8 cellular contexts compared by ENCODE assay signal in genomic region chr10:63628526-63629362, GRCh38.
DNase-seq lines count a peak whose midpoint lies in the region; ATAC-seq and TF ChIP-seq lines count a peak whose summit lies in the region.

No MANE protein-coding gene starts in this region.

- peak overlapping the region; percentile 99 for H3K4me2 ChIP-seq in KMS-11
- H3K4me2 ChIP-seq in smooth muscle cell, result peak overlapping the region; percentile 93

- peaks cover 24% of the 10 kb centered on the region for H3K4me1 ChIP-seq in KMS-11 (ENCODE audit: low read depth, poor library complexity, severe bottlenecking)
- H3K4me1 ChIP-seq in smooth muscle cell (ENCODE audit: low read depth), result peaks cover 20% of the 10 kb centered on the region

- H4K20me1 ChIP-seq in KMS-11 (ENCODE audit: insufficient read depth), result no peaks in the 10 kb centered on the region
- H4K20me1 ChIP-seq in smooth muscle cell (ENCODE audit: low read depth), result no peaks in the 10 kb centered on the region

- H2AFZ ChIP-seq in KMS-11 (ENCODE audit: low read depth), result peak overlapping the region; percentile 99
- H2AFZ ChIP-seq in smooth muscle cell (ENCODE audit: low read depth), result peak overlapping the region; percentile 81

- H3K79me2 ChIP-seq in KMS-11 (ENCODE audit: insufficient read depth, low read depth), result no peaks in the 10 kb centered on the region
- H3K79me2 ChIP-seq in smooth muscle cell (ENCODE audit: low read depth), result no peaks in the 10 kb centered on the region

- H3K9ac ChIP-seq in KMS-11, result peak overlapping the region; percentile 67; the same call in 1 of the 2 replicates
- peak overlapping the region; percentile 62 for H3K9ac ChIP-seq in smooth muscle cell (ENCODE audit: low read depth)

- ATAC-seq in GM21825 (IDR thresholded peaks at IDR 0.05; ENCODE audit: unreplicated experiment), result peak; percentile 30

- peak; percentile 59 for DNase-seq in GM10266 (ENCODE audit: extremely low spot score)
- peak; percentile 64 for DNase-seq in cerebellum (ENCODE audit: low spot score)
- no peak for DNase-seq in kidney epithelial cell (ENCODE audit: low read depth)
- no peak for DNase-seq in smooth muscle cell (lab: John Stamatoyannopoulos, UW; ENCODE audit: unreplicated experiment)
- no peak for DNase-seq in stimulated activated CD4-positive, alpha-beta T cell treated with anti-CD3 and anti-CD28 coated beads, Interleukin-1b, Interleukin-23, amount 100 ng/mL, for 48 hours

- H3K9me3 ChIP-seq in smooth muscle cell (replicated peaks; ENCODE audit: low read depth), result no peaks in the 10 kb centered on the region

- peaks cover 15% of the 10 kb centered on the region for H3F3A ChIP-seq in smooth muscle cell (ENCODE audit: low read depth)

- H3K4me3 ChIP-seq in KMS-11 (IDR thresholded peaks at IDR 0.05; ENCODE audit: insufficient read depth, low read depth, low read length) (no peak overlapping the region), kidney epithelial cell (ENCODE audit: low read depth, low read length) (peak overlapping the region; percentile 12), smooth muscle cell (peak overlapping the region; percentile 58)

- H3K36me3 ChIP-seq in KMS-11 (ENCODE audit: insufficient read depth) (no peaks in the 10 kb centered on the region), kidney epithelial cell (ENCODE audit: control insufficient read depth, insufficient read depth, low read length) (no peaks in the 10 kb centered on the region), smooth muscle cell (ENCODE audit: low read depth) (no peaks in the 10 kb centered on the region)

- no peak for TF ChIP-seq CTCF in GM10266 (IDR thresholded peaks at IDR 0.05; ENCODE audit: control insufficient read depth, insufficient read depth, low read depth, missing control alignments)
- no peak for TF ChIP-seq CTCF in KMS-11 (conservative IDR thresholded peaks at IDR 0.05; ENCODE audit: low read depth, low read length)
- no peak for TF ChIP-seq CTCF in kidney epithelial cell (IDR thresholded peaks at IDR 0.05; ENCODE audit: insufficient read depth, low read length, poor library complexity, severe bottlenecking)
- TF ChIP-seq CTCF in smooth muscle cell (IDR thresholded peaks at IDR 0.05; ENCODE audit: borderline replicate concordance, insufficient read depth, poor library complexity, severe bottlenecking), result no peak

- WGBS in smooth muscle cell (ENCODE audit: low lambda C conversion rate), result 2% methylated on average over 16 of the region's 16 CpGs

- no peaks in the 10 kb centered on the region for H3K27me3 ChIP-seq in KMS-11 (ENCODE audit: insufficient read depth, low read depth)
- no peaks in the 10 kb centered on the region for H3K27me3 ChIP-seq in kidney epithelial cell (ENCODE audit: control insufficient read depth, insufficient read depth, low read length)
- H3K27me3 ChIP-seq in smooth muscle cell (ENCODE audit: low read depth), result no peaks in the 10 kb centered on the region

- H3K27ac ChIP-seq in KMS-11, result peak overlapping the region; percentile 87
- peak overlapping the region; percentile 99 for H3K27ac ChIP-seq in smooth muscle cell (ENCODE audit: low read depth)

TF ChIP-seq in PFSK-1, 5 proteins besides CTCF, POLR2A, EP300 and RAD21:
- TF ChIP-seq POLR2AphosphoS5 (IDR thresholded peaks at IDR 0.05; ENCODE audit: low read depth, low read length) (peak; percentile 27; the same call in 1 of the 2 replicates), SIN3A (IDR thresholded peaks at IDR 0.05; ENCODE audit: borderline replicate concordance, insufficient read depth, low read length) (0 out of 2 replicates have a peak, but pooled peaks have one; percentile 32), TAF1 (IDR thresholded peaks at IDR 0.05; ENCODE audit: borderline replicate concordance, insufficient read depth, low read length) (no peak; the same call in 1 of the 2 replicates), REST (IDR thresholded peaks at IDR 0.05; ENCODE audit: insufficient read depth in 1 of 2, low read depth in 2 of 2, low read length in 2 of 2) (0 out of 4 replicates have a peak, but pooled peaks of 1 of the 2 experiments have one; percentile 56)

Comparison
In these comparisons a context has a peak if more than half of its experiments do, and no peak if none do; other contexts are left out.
1. DNase-seq: peak in GM10266 (single experiment) and cerebellum (single experiment); none in kidney epithelial cell (single experiment), smooth muscle cell (single experiment) and stimulated activated CD4-positive, alpha-beta T cell treated with anti-CD3 and anti-CD28 coated beads, Interleukin-1b, Interleukin-23, amount 100 ng/mL, for 48 hours (single experiment).